ENCODE assay signal across 8 cellular contexts in genomic region chr13:27455331-27455855, GRCh38. TPM values are rescaled to one million over a fixed set of nuclear protein-coding genes. Genes with fewer than 3 reads are reported as not detected.
DNase-seq lines count a peak whose midpoint lies in the region; ATAC-seq lines count a peak whose summit lies in the region.

No MANE protein-coding gene starts in this region.

- peak overlapping the region; percentile 87 for H3K4me3 ChIP-seq in CD4-positive, CD25-positive, alpha-beta regulatory T cell (ENCODE audit: low read depth, low read length)
- peak overlapping the region; percentile 53 for H3K4me3 ChIP-seq in naive thymus-derived CD4-positive, alpha-beta T cell (ENCODE audit: low read length)

- ATAC-seq in CD4-positive, CD25-positive, alpha-beta regulatory T cell (ENCODE audit: low read depth in 2 of 2): peak in 1 of 2 donors; percentile 29
- no peak for ATAC-seq in activated naive CD8-positive, alpha-beta T cell treated with anti-CD3 and anti-CD28 coated beads, Interleukin-2, amount 50 U/mL, for 24 hours
- no peak for ATAC-seq in naive thymus-derived CD4-positive, alpha-beta T cell
- no peak for ATAC-seq in HG03342 (IDR thresholded peaks at IDR 0.05; ENCODE audit: unreplicated experiment)
- ATAC-seq in left ventricle myocardium superior: no peak

- H3K4me3 Mint-ChIP-seq in CD4-positive, CD25-positive, alpha-beta regulatory T cell: peak overlapping the region; percentile 90 to 98 (median 93)
- peak overlapping the region; percentile 78 to 90 (median 88) for H3K4me3 Mint-ChIP-seq in IgD-negative memory B cell
- H3K4me3 Mint-ChIP-seq in activated naive CD8-positive, alpha-beta T cell treated with anti-CD3 and anti-CD28 coated beads, Interleukin-2, amount 50 U/mL, for 24 hours: peak overlapping the region; percentile 87
- peak overlapping the region; percentile 83 to 98 (median 94) for H3K4me3 Mint-ChIP-seq in naive thymus-derived CD4-positive, alpha-beta T cell

- peak overlapping the region; percentile 98 to 99 (median 98) for H3K27ac Mint-ChIP-seq in CD4-positive, CD25-positive, alpha-beta regulatory T cell
- H3K27ac Mint-ChIP-seq in IgD-negative memory B cell: peak overlapping the region; percentile 85 to 92 (median 92)
- H3K27ac Mint-ChIP-seq in activated naive CD8-positive, alpha-beta T cell treated with anti-CD3 and anti-CD28 coated beads, Interleukin-2, amount 50 U/mL, for 24 hours: peak overlapping the region; percentile 97
- peak overlapping the region; percentile 92 to 99 (median 98) for H3K27ac Mint-ChIP-seq in naive thymus-derived CD4-positive, alpha-beta T cell

- DNase-seq in CD4-positive, CD25-positive, alpha-beta regulatory T cell: peak in 2 of 3 donors; percentile 50 to 62
- peak; percentile 27 for DNase-seq in activated naive CD8-positive, alpha-beta T cell treated with anti-CD3 and anti-CD28 coated beads, Interleukin-2, amount 50 U/mL, for 24 hours
- peak in 5 of 9 donors; percentile 29 to 41 (median 37) for DNase-seq in naive thymus-derived CD4-positive, alpha-beta T cell
- DNase-seq in NK-92 treated with Interleukin-12 subunit alpha and Interleukin-12 subunit beta, amount 100 ng/mL, for 24 hours (lab: John Stamatoyannopoulos, UW): no peak
- DNase-seq in left ventricle myocardium superior (no peak), NCI-H1092 (lab: John Stamatoyannopoulos, UW) (no peak)

- CTCF ChIA-PET in naive thymus-derived CD4-positive, alpha-beta T cell (lab: Charles Lee): interaction anchor here (0.7 to 1.5 kb wide), 3 partner anchors 12 to 31 kb away, joined by 3 to 6 read pairs (median 4); no protein-coding TSS in a partner anchor

- H3K4me1 ChIP-seq in CD4-positive, CD25-positive, alpha-beta regulatory T cell (ENCODE audit: control insufficient read depth, insufficient read depth, low read length, poor library complexity, severe bottlenecking): peaks cover 25% of the 10 kb centered on the region
- H3K4me1 ChIP-seq in naive thymus-derived CD4-positive, alpha-beta T cell (ENCODE audit: control insufficient read depth in 2 of 2, insufficient read depth in 2 of 2, low read length in 2 of 2): peaks cover 11 to 15% of the 10 kb centered on the region in 2 donors

- POLR2A ChIA-PET in naive thymus-derived CD4-positive, alpha-beta T cell (lab: Charles Lee): interaction anchor here (0.6 to 11.8 kb wide), 6 partner anchors 12 to 165 kb away, joined by 3 to 477 read pairs (median 8); partner anchors contain the start of genes GTF3A and LNX2

- peak overlapping the region; percentile 79 for H3K27ac ChIP-seq in CD4-positive, CD25-positive, alpha-beta regulatory T cell (ENCODE audit: insufficient read depth, low read length, poor library complexity, severe bottlenecking)
- H3K27ac ChIP-seq in naive thymus-derived CD4-positive, alpha-beta T cell (ENCODE audit: low read depth, low read length): peak overlapping the region; percentile 72

- peaks cover 3% of the 10 kb centered on the region for H3K27me3 Mint-ChIP-seq in CD4-positive, CD25-positive, alpha-beta regulatory T cell
- no peaks in the 10 kb centered on the region for H3K27me3 Mint-ChIP-seq in IgD-negative memory B cell
- no peaks in the 10 kb centered on the region for H3K27me3 Mint-ChIP-seq in activated naive CD8-positive, alpha-beta T cell treated with anti-CD3 and anti-CD28 coated beads, Interleukin-2, amount 50 U/mL, for 24 hours
- H3K27me3 Mint-ChIP-seq in naive thymus-derived CD4-positive, alpha-beta T cell: no peaks in the 10 kb centered on the region

- intact Hi-C loops in naive thymus-derived CD4-positive, alpha-beta T cell (cut with micrococcal nuclease): loop anchor here in 1 of 2 donors (10.0 kb wide), 2 partner anchors 249 to 1231 kb away; partner anchors contain the start of gene RNF6
- intact Hi-C loops in left ventricle myocardium superior (cut with micrococcal nuclease): no loop called here

- no peaks in the 10 kb centered on the region for H3K36me3 ChIP-seq in CD4-positive, CD25-positive, alpha-beta regulatory T cell (ENCODE audit: control insufficient read depth, insufficient read depth, low read length)
- H3K36me3 ChIP-seq in naive thymus-derived CD4-positive, alpha-beta T cell (ENCODE audit: control insufficient read depth in 2 of 3, insufficient read depth in 3 of 3, low read length in 3 of 3): no peaks in the 10 kb centered on the region

- H3K9me3 ChIP-seq in CD4-positive, CD25-positive, alpha-beta regulatory T cell (ENCODE audit: control insufficient read depth in 2 of 2, low read length in 2 of 2): no peaks in the 10 kb centered on the region
- no peaks in the 10 kb centered on the region for H3K9me3 ChIP-seq in naive thymus-derived CD4-positive, alpha-beta T cell (ENCODE audit: control insufficient read depth in 2 of 3, low read length in 3 of 3)

- H3K9me3 Mint-ChIP-seq in CD4-positive, CD25-positive, alpha-beta regulatory T cell: peaks cover 0 to 2% (median 0%) of the 10 kb centered on the region in 7 donors
- H3K9me3 Mint-ChIP-seq in IgD-negative memory B cell: no peaks in the 10 kb centered on the region
- H3K9me3 Mint-ChIP-seq in activated naive CD8-positive, alpha-beta T cell treated with anti-CD3 and anti-CD28 coated beads, Interleukin-2, amount 50 U/mL, for 24 hours: no peaks in the 10 kb centered on the region
- peaks cover 0 to 4% (median 0%) of the 10 kb centered on the region in 11 donors for H3K9me3 Mint-ChIP-seq in naive thymus-derived CD4-positive, alpha-beta T cell

- H3K4me1 Mint-ChIP-seq in CD4-positive, CD25-positive, alpha-beta regulatory T cell: peaks cover 12 to 46% (median 28%) of the 10 kb centered on the region in 4 donors
- peaks cover 15 to 28% (median 23%) of the 10 kb centered on the region in 3 donors for H3K4me1 Mint-ChIP-seq in IgD-negative memory B cell
- H3K4me1 Mint-ChIP-seq in activated naive CD8-positive, alpha-beta T cell treated with anti-CD3 and anti-CD28 coated beads, Interleukin-2, amount 50 U/mL, for 24 hours: peaks cover 32% of the 10 kb centered on the region
- peaks cover 15 to 47% (median 31%) of the 10 kb centered on the region in 7 donors for H3K4me1 Mint-ChIP-seq in naive thymus-derived CD4-positive, alpha-beta T cell

- H3K36me3 Mint-ChIP-seq in CD4-positive, CD25-positive, alpha-beta regulatory T cell: peaks cover 4% of the 10 kb centered on the region
- H3K36me3 Mint-ChIP-seq in IgD-negative memory B cell: peaks cover 3% of the 10 kb centered on the region
- no peaks in the 10 kb centered on the region for H3K36me3 Mint-ChIP-seq in activated naive CD8-positive, alpha-beta T cell treated with anti-CD3 and anti-CD28 coated beads, Interleukin-2, amount 50 U/mL, for 24 hours (ENCODE audit: low read depth)
- peaks cover 0 to 2% (median 0%) of the 10 kb centered on the region in 5 donors for H3K36me3 Mint-ChIP-seq in naive thymus-derived CD4-positive, alpha-beta T cell

- H3K27me3 ChIP-seq in CD4-positive, CD25-positive, alpha-beta regulatory T cell (ENCODE audit: control insufficient read depth, insufficient read depth, low read length): no peaks in the 10 kb centered on the region
- H3K27me3 ChIP-seq in naive thymus-derived CD4-positive, alpha-beta T cell (ENCODE audit: control insufficient read depth in 2 of 2, insufficient read depth in 2 of 2, low read length in 2 of 2): no peaks in the 10 kb centered on the region

RNA-seq across cellular contexts. Expression of gene MTIF3, which starts 5.0 kb away (rescaled TPM):
- 48.9 TPM for total RNA-seq in CD4-positive, CD25-positive, alpha-beta regulatory T cell
- 100 to 1,000 TPM in 2 of 4 donors, 10 to 100 TPM in 2; 93.3 to 114 (median 103) TPM for polyA plus RNA-seq in CD4-positive, CD25-positive, alpha-beta regulatory T cell
- polyA plus RNA-seq in IgD-negative memory B cell: 110 TPM
- total RNA-seq in naive thymus-derived CD4-positive, alpha-beta T cell: 10 to 100 TPM; 28.4 to 89.6 (median 51.3) TPM
- polyA plus RNA-seq in naive thymus-derived CD4-positive, alpha-beta T cell: 100 to 1,000 TPM in 1 of 2 donors, 10 to 100 TPM in 1; 74.9 to 105 TPM
- total RNA-seq in left ventricle myocardium superior: 179 TPM

RNA-seq across cellular contexts. Expression of gene GTF3A, which starts 31.0 kb away (rescaled TPM):
- total RNA-seq in CD4-positive, CD25-positive, alpha-beta regulatory T cell: 165 TPM
- polyA plus RNA-seq in CD4-positive, CD25-positive, alpha-beta regulatory T cell: 100 to 1,000 TPM; 462 to 528 (median 512) TPM
- 484 TPM for polyA plus RNA-seq in IgD-negative memory B cell
- 100 to 1,000 TPM; 123 to 254 (median 206) TPM for total RNA-seq in naive thymus-derived CD4-positive, alpha-beta T cell
- 100 to 1,000 TPM; 331 to 489 TPM for polyA plus RNA-seq in naive thymus-derived CD4-positive, alpha-beta T cell
- total RNA-seq in left ventricle myocardium superior: 227 TPM

Comparison
In these comparisons a context has a peak if more than half of its experiments do, and no peak if none do; other contexts are left out.
1. DNase-seq: peak in CD4-positive, CD25-positive, alpha-beta regulatory T cell (2 of 3), activated naive CD8-positive, alpha-beta T cell treated with anti-CD3 and anti-CD28 coated beads, Interleukin-2, amount 50 U/mL, for 24 hours (single experiment) and naive thymus-derived CD4-positive, alpha-beta T cell (5 of 9); none in NK-92 treated with Interleukin-12 subunit alpha and Interleukin-12 subunit beta, amount 100 ng/mL, for 24 hours (single experiment), left ventricle myocardium superior (single experiment) and NCI-H1092 (single experiment).
2. Peak in every context shown above with its lines, with median percentiles within 50 percentile points of each other: H3K27ac Mint-ChIP-seq and H3K4me3 Mint-ChIP-seq.